ENCODE assay signal across 18 cellular contexts in genomic region chr10:78712147-78712546, GRCh38.
A peak's percentile ranks its signal among the peaks of the same experiment; 100 is the strongest.
DNase-seq lines count a peak whose midpoint lies in the region; ATAC-seq and TF ChIP-seq lines count a peak whose summit lies in the region.
"Had no signal": no experiment of that assay in that cellular context is flagged by ENCODE, and none has a peak within 500 bp of the region (broad histone marks: within the 10 kb centered on the region; RNA-seq: fewer than 3 reads in every experiment).

No MANE protein-coding gene starts in this region.

- no peak overlapping the region for H3K4me3 Mint-ChIP-seq in T-helper 2 cell treated with Interferon-gamma antibody and Interleukin-4, amounts not matched to agents 5 μg/mL and 100 μg/mL, for 36 hours
- H3K4me3 Mint-ChIP-seq: activated CD8-positive, alpha-beta T cell treated with anti-CD3 and anti-CD28 coated beads for 36 hours; activated naive CD8-positive, alpha-beta T cell; activated T-cell treated with anti-CD3 and anti-CD28 coated beads, Interleukin-2, amount 50 U/mL, for 24 hours; CD8-positive, alpha-beta T cell; stimulated activated naive CD8-positive, alpha-beta T cell treated with anti-CD3 and anti-CD28 coated beads, Interleukin-15, Interleukin-2, amounts not matched to agents 100 ng/mL and 50 ng/mL, for 24 hours had no signal

- no peak for TF ChIP-seq POLR2A in stomach (IDR thresholded peaks at IDR 0.05)

- no peaks in the 10 kb centered on the region for H3K4me1 ChIP-seq in stomach

- no peaks in the 10 kb centered on the region for H3K9me3 Mint-ChIP-seq in T-helper 2 cell treated with Interferon-gamma antibody and Interleukin-4, amounts not matched to agents 5 μg/mL and 100 μg/mL, for 36 hours
- H3K9me3 Mint-ChIP-seq: activated CD8-positive, alpha-beta T cell treated with anti-CD3 and anti-CD28 coated beads for 36 hours; CD8-positive, alpha-beta T cell had no signal

- TF ChIP-seq EP300 in Ishikawa (IDR thresholded peaks at IDR 0.05; ENCODE audit: borderline replicate concordance) (no peak), stomach (IDR thresholded peaks at IDR 0.05) (no peak)

- DNase-seq in Ammon's horn (ENCODE audit: low spot score) (peak; percentile 37), SK-N-DZ (ENCODE audit: low spot score) (peak; percentile 38), iPS DF 19.7 (ENCODE audit: low read depth, low spot score) (peak; percentile 5), stomach (no peak), mucosa of gallbladder (ENCODE audit: low spot score) (no peak)
- no peak for DNase-seq in T-helper 2 cell treated with Interferon-gamma antibody and Interleukin-4, amounts not matched to agents 5 μg/mL and 100 μg/mL, for 36 hours (ENCODE audit: low spot score)
- DNase-seq: activated CD8-positive, alpha-beta T cell treated with anti-CD3 and anti-CD28 coated beads for 36 hours; activated T-cell treated with anti-CD3 and anti-CD28 coated beads, Interleukin-2, amount 50 U/mL, for 24 hours; CD8-positive, alpha-beta T cell; DND-41; NCI-H2171; T-helper 1 cell; WERI-Rb-1 had no signal

- no peak for TF ChIP-seq CTCF in stomach (IDR thresholded peaks at IDR 0.05)

- H3K4me1 Mint-ChIP-seq in T-helper 2 cell treated with Interferon-gamma antibody and Interleukin-4, amounts not matched to agents 5 μg/mL and 100 μg/mL, for 36 hours (ENCODE audit: low read depth), result no peaks in the 10 kb centered on the region

- H3K27ac ChIP-seq in stomach, result no peak overlapping the region
- H3K27ac ChIP-seq: WERI-Rb-1 had no signal

- no peaks in the 10 kb centered on the region for H3K36me3 ChIP-seq in stomach
- H3K36me3 ChIP-seq: WERI-Rb-1 had no signal

- H3K27me3 ChIP-seq in stomach, result no peaks in the 10 kb centered on the region

- no peak for ATAC-seq in HG02981 (IDR thresholded peaks at IDR 0.05; ENCODE audit: unreplicated experiment)
- ATAC-seq: activated CD8-positive, alpha-beta T cell treated with anti-CD3 and anti-CD28 coated beads for 36 hours; CD8-positive, alpha-beta T cell; sciatic nerve had no signal

- no peaks in the 10 kb centered on the region for H3K36me3 Mint-ChIP-seq in T-helper 2 cell treated with Interferon-gamma antibody and Interleukin-4, amounts not matched to agents 5 μg/mL and 100 μg/mL, for 36 hours (ENCODE audit: low read depth)
- H3K36me3 Mint-ChIP-seq: activated naive CD8-positive, alpha-beta T cell; CD8-positive, alpha-beta T cell had no signal

- no peak for TF ChIP-seq RAD21 in Ishikawa (IDR thresholded peaks at IDR 0.05; ENCODE audit: low read depth)

- H3K27ac Mint-ChIP-seq in T-helper 2 cell treated with Interferon-gamma antibody and Interleukin-4, amounts not matched to agents 5 μg/mL and 100 μg/mL, for 36 hours, result no peak overlapping the region
- H3K27ac Mint-ChIP-seq: activated CD8-positive, alpha-beta T cell treated with anti-CD3 and anti-CD28 coated beads for 36 hours; activated naive CD8-positive, alpha-beta T cell; activated T-cell treated with anti-CD3 and anti-CD28 coated beads, Interleukin-2, amount 50 U/mL, for 24 hours; CD8-positive, alpha-beta T cell; stimulated activated naive CD8-positive, alpha-beta T cell treated with anti-CD3 and anti-CD28 coated beads, Interleukin-15, Interleukin-2, amounts not matched to agents 100 ng/mL and 50 ng/mL, for 24 hours had no signal

- H3K27me3 Mint-ChIP-seq in T-helper 2 cell treated with Interferon-gamma antibody and Interleukin-4, amounts not matched to agents 5 μg/mL and 100 μg/mL, for 36 hours (ENCODE audit: low read depth), result peaks cover 2% of the 10 kb centered on the region

- no peaks in the 10 kb centered on the region for H3K9me3 ChIP-seq in stomach

- H3K4me3 ChIP-seq in stomach, result no peak overlapping the region

- WGBS in stomach, 5 donors, result 79 to 94% (median 87%) methylated on average over 3 of the region's 3 CpGs

- intact Hi-C loops in stomach (cut with DNase I; ENCODE audit: low total_unique reads), result no loop called here

TF ChIP-seq in Ishikawa, 13 proteins besides CTCF, POLR2A, EP300 and RAD21:
- TF ChIP-seq EGR1 (IDR thresholded peaks at IDR 0.05), result no peak
- no peak for TF ChIP-seq FOXM1 (IDR thresholded peaks at IDR 0.05; ENCODE audit: borderline replicate concordance, low read depth)
- TF ChIP-seq TCF12 (IDR thresholded peaks at IDR 0.05; ENCODE audit: low read depth), result no peak
- peak; percentile 87 for TF ChIP-seq USF1 (IDR thresholded peaks at IDR 0.05)
- TF ChIP-seq YY1 (IDR thresholded peaks at IDR 0.05; ENCODE audit: low read depth), result no peak

Comparison
In these comparisons a context has a peak if more than half of its experiments do, and no peak if none do; other contexts are left out.
1. DNase-seq: peak in Ammon's horn (single experiment), SK-N-DZ (single experiment) and iPS DF 19.7 (single experiment); none in stomach (single experiment), mucosa of gallbladder (single experiment) and T-helper 2 cell treated with Interferon-gamma antibody and Interleukin-4, amounts not matched to agents 5 μg/mL and 100 μg/mL, for 36 hours (single experiment).